In genomic region chr3:5187152-5187919, GRCh38 we compare ENCODE assay signal across 8 cellular contexts. TPM values are rescaled to one million over a fixed set of nuclear protein-coding genes. Genes with fewer than 3 reads are reported as not detected.
DNase-seq lines count a peak whose midpoint lies in the region; ATAC-seq and TF ChIP-seq lines count a peak whose summit lies in the region.

EDEM1 (plus strand) TSS chr3:5187707; CDS start chr3:5187806, 99 bp downstream.

- intact Hi-C loops in CD8-positive, alpha-beta T cell (cut with DNase I, micrococcal nuclease) = loop anchor here (1.0 to 5.0 kb wide), 8 partner anchors 10 to 1390 kb away; partner anchors contain the start of genes ARL8B (in 2 of the 2), ITPR1 (in 2 of the 2), BHLHE40 (in 1 of the 2) and LRRN1 (in 1 of the 2)

- H3K4me1 Mint-ChIP-seq in CD8-positive, alpha-beta T cell (ENCODE audit: low read depth) = peaks cover 42% of the 10 kb centered on the region
- peaks cover 29 to 30% of the 10 kb centered on the region in 2 donors for H3K4me1 Mint-ChIP-seq in effector memory CD8-positive, alpha-beta T cell (ENCODE audit: low read depth in 2 of 2)
- peaks cover 30% of the 10 kb centered on the region for H3K4me1 Mint-ChIP-seq in memory B cell

- H3K9me3 ChIP-seq in CD8-positive, alpha-beta T cell (ENCODE audit: low read length) = no peaks in the 10 kb centered on the region

- H3K27me3 Mint-ChIP-seq in CD8-positive, alpha-beta T cell (ENCODE audit: low read depth) = no peaks in the 10 kb centered on the region
- no peaks in the 10 kb centered on the region for H3K27me3 Mint-ChIP-seq in effector memory CD8-positive, alpha-beta T cell
- H3K27me3 Mint-ChIP-seq in memory B cell = no peaks in the 10 kb centered on the region

- H3K27ac ChIP-seq in CD8-positive, alpha-beta T cell (ENCODE audit: low read depth, low read length) = peak within 1 kb of the TSS; percentile 89

- peak within 1 kb of the TSS; percentile 100 for H3K27ac Mint-ChIP-seq in CD8-positive, alpha-beta T cell
- peak within 1 kb of the TSS; percentile 96 to 99 for H3K27ac Mint-ChIP-seq in effector memory CD8-positive, alpha-beta T cell
- peak within 1 kb of the TSS; percentile 99 for H3K27ac Mint-ChIP-seq in memory B cell

- POLR2A ChIA-PET in CD8-positive, alpha-beta T cell (lab: Charles Lee) = interaction anchor here (0.8 to 5.0 kb wide), 6 partner anchors 10 to 64 kb away, joined by 3 to 80 read pairs (median 4); no protein-coding TSS in a partner anchor

- DNase-seq in CD8-positive, alpha-beta T cell = peak; percentile 85 to 98 (median 93)
- peak; percentile 95 for DNase-seq in NOMO-1 treated with DMSO at 0.1 percent for 48 hours (lab: John Stamatoyannopoulos, UW; ENCODE audit: unreplicated experiment)
- peak; percentile 79 to 90 for DNase-seq in activated CD8-positive, alpha-beta memory T cell treated with anti-CD3 and anti-CD28 coated beads for 4 hours (ENCODE audit: low read depth in 2 of 2)
- peak; percentile 90 to 98 (median 98) for DNase-seq in effector memory CD8-positive, alpha-beta T cell
- peak; percentile 98 for DNase-seq in memory B cell (ENCODE audit: low spot score in 2 of 2)
- DNase-seq in stimulated activated CD8-positive, alpha-beta memory T cell treated with anti-CD3 and anti-CD28 coated beads, Interleukin-12 subunit alpha, Interleukin-12 subunit beta, amount 100 ng/mL, for 1 hour (ENCODE audit: low read depth) = peak; percentile 87

- H3K9me3 Mint-ChIP-seq in CD8-positive, alpha-beta T cell = no peaks in the 10 kb centered on the region
- no peaks in the 10 kb centered on the region for H3K9me3 Mint-ChIP-seq in effector memory CD8-positive, alpha-beta T cell
- no peaks in the 10 kb centered on the region for H3K9me3 Mint-ChIP-seq in memory B cell

- no peaks in the 10 kb centered on the region for H3K27me3 ChIP-seq in CD8-positive, alpha-beta T cell (ENCODE audit: insufficient read depth, low read length)

- TF ChIP-seq CTCF in CD8-positive, alpha-beta T cell (IDR thresholded peaks at IDR 0.05) = no peak

- H3K36me3 ChIP-seq in CD8-positive, alpha-beta T cell (ENCODE audit: insufficient read depth, low read length) = no peaks in the 10 kb centered on the region

- H3K4me1 ChIP-seq in CD8-positive, alpha-beta T cell (ENCODE audit: insufficient read depth, low read length) = peaks cover 27% of the 10 kb centered on the region

- CTCF ChIA-PET in CD8-positive, alpha-beta T cell (lab: Charles Lee) = interaction anchor here (1.6 to 2.0 kb wide), 2 partner anchors 10 to 51 kb away, joined by 5 to 11 read pairs; no protein-coding TSS in a partner anchor

- H3K4me3 ChIP-seq in CD8-positive, alpha-beta T cell (ENCODE audit: low read depth, low read length) = peak within 1 kb of the TSS; percentile 84

- H3K4me3 Mint-ChIP-seq in CD8-positive, alpha-beta T cell = peak within 1 kb of the TSS; percentile 100
- H3K4me3 Mint-ChIP-seq in effector memory CD8-positive, alpha-beta T cell = peak within 1 kb of the TSS; percentile 96 to 100
- H3K4me3 Mint-ChIP-seq in memory B cell = peak within 1 kb of the TSS; percentile 99

- peak; percentile 82 for ATAC-seq in CD8-positive, alpha-beta T cell
- ATAC-seq in GM19452 (IDR thresholded peaks at IDR 0.05; ENCODE audit: unreplicated experiment) (peak; percentile 82), HG03575 (IDR thresholded peaks at IDR 0.05; ENCODE audit: extremely low read depth, insufficient number of reproducible peaks, low FRiP score, unreplicated experiment) (peak; percentile 38), memory B cell (ENCODE audit: low read depth) (peak; percentile 84)
- ATAC-seq in effector memory CD8-positive, alpha-beta T cell (replicated peaks) = peak; percentile 89

- H3K36me3 Mint-ChIP-seq in CD8-positive, alpha-beta T cell = peaks cover 17% of the 10 kb centered on the region
- H3K36me3 Mint-ChIP-seq in effector memory CD8-positive, alpha-beta T cell (ENCODE audit: insufficient read depth) = peaks cover 25% of the 10 kb centered on the region
- H3K36me3 Mint-ChIP-seq in memory B cell = peaks cover 13% of the 10 kb centered on the region

RNA-seq across cellular contexts. Expression of gene EDEM1, which starts in this region (rescaled TPM):
- total RNA-seq in CD8-positive, alpha-beta T cell = 10 to 100 TPM; 73.0 to 88.9 TPM

Comparison
In these comparisons a context has a peak if more than half of its experiments do, and no peak if none do; other contexts are left out.
1. Peak in every context shown above with its lines: DNase-seq, ATAC-seq, H3K4me3 ChIP-seq and H3K27ac ChIP-seq.
2. ATAC-seq: peak in every context shown above with its lines; median percentile 89 in effector memory CD8-positive, alpha-beta T cell; 84 in memory B cell; 82 in CD8-positive, alpha-beta T cell; 82 in GM19452; 38 in HG03575.